In the genomic region with DNA sequence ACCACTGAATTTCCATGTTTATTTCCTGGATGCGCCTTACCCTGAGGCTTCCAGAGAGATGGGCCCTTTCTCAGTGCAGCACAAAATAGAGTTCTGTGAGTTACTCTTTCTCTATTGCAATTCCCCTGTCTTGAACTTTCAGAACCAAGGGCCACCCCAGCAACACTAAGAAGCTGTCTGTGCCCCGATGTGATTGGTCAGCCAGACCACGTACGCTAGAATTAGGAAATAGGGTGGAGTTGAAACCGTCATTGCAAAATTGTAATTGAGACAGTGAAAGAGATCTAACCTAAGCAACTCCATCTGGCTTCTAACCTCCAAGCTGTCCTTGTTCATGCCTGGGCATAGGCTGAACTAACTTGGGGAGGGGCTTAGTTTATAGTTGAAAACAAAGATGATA, we compare ENCODE assay signal across 32 cellular contexts.
"Had no signal": no experiment of that assay in that cellular context is flagged by ENCODE, and none has a peak within 500 bp of the region (broad histone marks: within the 10 kb centered on the region; RNA-seq: fewer than 3 reads in every experiment).

No MANE protein-coding gene starts in this region.

- H3K27me3 ChIP-seq: Peyer's patch had no signal

- DNase-seq: activated CD4-positive, alpha-beta memory T cell treated with anti-CD3 and anti-CD28 coated beads, Interleukin-2, amount 10 ng/mL, durations not matched to agents 7 days and 5 days; activated CD4-positive, alpha-beta T cell treated with anti-CD3 and anti-CD28 coated beads for 1 hour; activated CD4-positive, alpha-beta T cell treated with anti-CD3 and anti-CD28 coated beads for 48 hours; activated CD4-positive, CD25-positive, alpha-beta regulatory T cell; activated CD8-positive, alpha-beta memory T cell treated with anti-CD3 and anti-CD28 coated beads for 24 hours; activated CD8-positive, alpha-beta memory T cell treated with anti-CD3 and anti-CD28 coated beads, Interleukin-2, amount 10 ng/mL, durations not matched to agents 7 days and 5 days; activated CD8-positive, alpha-beta memory T cell treated with anti-CD3 and anti-CD28 coated beads, Interleukin-2, amount 50 U/mL, for 48 hours; activated effector memory CD4-positive, alpha-beta T cell treated with Interleukin-2 at 50 U/mL for 16 hours; activated naive CD4-positive, alpha-beta T cell treated with anti-CD3 and anti-CD28 coated beads, Interleukin-2, amount 10 ng/mL, durations not matched to agents 7 days and 5 days; activated naive CD8-positive, alpha-beta T cell treated with anti-CD3 and anti-CD28 coated beads, Interleukin-2, amount 50 U/mL, for 24 hours; activated T-cell treated with anti-CD3 and anti-CD28 coated beads, Interleukin-2, amount 50 U/mL, for 48 hours; anterior cingulate cortex; central memory CD4-positive, alpha-beta T cell; NCI-H1105; NCI-H1417 treated with DMSO at 0.1 percent for 48 hours; NCI-H187; NCI-H2029 treated with DMSO at 0.1 percent for 48 hours; NCI-H2107; NCI-H2171; NCI-H510A; NCI-H526 treated with DMSO at 0.1 percent for 48 hours; NCI-H774; NK-92 treated with Interleukin-12 subunit alpha and Interleukin-12 subunit beta, amount 100 ng/mL, for 24 hours; PC-3; Peyer's patch; RPMI8226; SHP77 treated with DMSO at 0.1 percent for 48 hours; T-cell; T-helper 2 cell; T-helper 9 cell; WERI-Rb-1 had no signal

- H3K4me3 ChIP-seq: K562, Peyer's patch had no signal

- H3K4me1 ChIP-seq: Peyer's patch had no signal

- H3K9me3 ChIP-seq: Peyer's patch had no signal

- H3K36me3 ChIP-seq: Peyer's patch, WERI-Rb-1 had no signal

- H3K27ac ChIP-seq: Peyer's patch, WERI-Rb-1 had no signal
